ENCODE assay signal across 16 cellular contexts in the genomic region with DNA sequence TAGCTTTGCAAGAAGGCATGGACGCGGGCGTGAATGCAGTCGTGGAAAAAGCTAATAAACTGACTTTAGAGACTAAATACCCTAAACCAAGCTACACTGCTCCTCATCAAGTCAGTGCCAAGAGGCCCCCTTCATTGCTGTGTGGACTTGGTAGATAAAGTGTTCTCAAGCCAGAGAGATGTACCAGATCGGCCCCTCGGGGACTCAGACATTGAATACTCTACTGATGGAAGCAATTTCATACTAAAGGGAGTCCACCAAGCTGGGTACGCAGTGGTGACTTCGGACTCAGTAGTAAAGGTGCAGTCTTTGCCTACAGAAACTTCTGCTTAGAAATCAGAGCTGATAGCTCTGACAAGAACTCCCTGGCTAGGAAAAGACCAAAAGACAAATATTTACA. TPM values are rescaled to one million over a fixed set of nuclear protein-coding genes. Genes with fewer than 3 reads are reported as not detected.
DNase-seq lines count a peak whose midpoint lies in the region; ATAC-seq, FAIRE-seq and TF ChIP-seq lines count a peak whose summit lies in the region.
"Had no signal": no experiment of that assay in that cellular context is flagged by ENCODE, and none has a peak within 500 bp of the region (broad histone marks: within the 10 kb centered on the region; RNA-seq: fewer than 3 reads in every experiment).

No MANE protein-coding gene starts in this region.

- BruUV-seq in OCI-LY7 (replicated peaks; lab: Mats Ljungman, UMichigan) = TSS peak; percentile 39
- TSS peak; percentile 33 for BruUV-seq in GM12878 (replicated peaks; lab: Mats Ljungman, UMichigan)

- intact Hi-C loops in OCI-LY7 (cut with micrococcal nuclease; ENCODE audit: unreplicated experiment) = no loop called here
- intact Hi-C loops in GM12878 (cut with micrococcal nuclease; ENCODE audit: unreplicated experiment) = no loop called here
- intact Hi-C loops in stomach (cut with DNase I; ENCODE audit: low total_unique reads) = no loop called here

- peaks cover 93% of the 10 kb centered on the region for H3K36me3 ChIP-seq in BLaER1
- H3K36me3 ChIP-seq in OCI-LY7 (ENCODE audit: insufficient read depth, low read length) = peaks cover 89% of the 10 kb centered on the region
- peaks cover 12% of the 10 kb centered on the region in 2 experiments for H3K36me3 ChIP-seq in GM12878 (ENCODE audit: control insufficient read depth in 2 of 2, insufficient read depth in 2 of 2, low read length in 1 of 2)
- peaks cover 11 to 66% (median 54%) of the 10 kb centered on the region in 4 donors for H3K36me3 ChIP-seq in stomach

- peaks cover 6 to 44% of the 10 kb centered on the region in 2 donors for H3K36me3 Mint-ChIP-seq in activated T-cell treated with anti-CD3 and anti-CD28 coated beads, Interleukin-2, amount 50 U/mL, for 72 hours (ENCODE audit: insufficient read depth in 2 of 2)

- over 99% methylated on average over 8 of the region's 8 CpGs for WGBS in GM12878 (ENCODE audit: insufficient coverage, insufficient replicate concordance, low lambda C conversion rate, missing lambda C conversion rate)
- WGBS in stomach, 5 donors = 86 to 95% (median 90%) methylated on average over 8 of the region's 8 CpGs

- H3K4me1 Mint-ChIP-seq in activated T-cell treated with anti-CD3 and anti-CD28 coated beads, Interleukin-2, amount 50 U/mL, for 72 hours (ENCODE audit: low read depth) = peaks cover 16% of the 10 kb centered on the region
- H3K4me1 Mint-ChIP-seq: H9 had no signal

- H3K4me2 ChIP-seq in BLaER1 (peak overlapping the region; percentile 29), OCI-LY7 (ENCODE audit: low read length) (no peak overlapping the region), GM12878 (ENCODE audit: control insufficient read depth, insufficient read depth) (no peak overlapping the region)

- H3K27me3 ChIP-seq in BLaER1 (no peaks in the 10 kb centered on the region), GM12878 (replicated peaks in 1 of 2; ENCODE audit: control insufficient read depth in 2 of 2, insufficient read depth in 2 of 2, low read length in 1 of 2) (no peaks in the 10 kb centered on the region), foreskin keratinocyte (no peaks in the 10 kb centered on the region), stomach (no peaks in the 10 kb centered on the region)

- RAD21 ChIA-PET in GM12878 (lab: Charles Lee; ENCODE audit: unreplicated experiment) = no interaction called here

- peaks cover 5% of the 10 kb centered on the region for H3K9me3 ChIP-seq in BLaER1
- H3K9me3 ChIP-seq in OCI-LY7 (ENCODE audit: low read length) = no peaks in the 10 kb centered on the region
- no peaks in the 10 kb centered on the region for H3K9me3 ChIP-seq in GM12878 (replicated peaks; ENCODE audit: control insufficient read depth, insufficient read depth, low read length)
- no peaks in the 10 kb centered on the region for H3K9me3 ChIP-seq in stomach

- H3K4me1 ChIP-seq in BLaER1 = peaks cover 42% of the 10 kb centered on the region
- peaks cover 6% of the 10 kb centered on the region for H3K4me1 ChIP-seq in OCI-LY7 (ENCODE audit: insufficient read depth, low read length, poor library complexity, severe bottlenecking)
- peaks cover 4% of the 10 kb centered on the region; the same call in 1 of the 2 replicates for H3K4me1 ChIP-seq in GM12878 (ENCODE audit: control insufficient read depth, insufficient read depth, low read length)
- no peaks in the 10 kb centered on the region for H3K4me1 ChIP-seq in foreskin keratinocyte
- peaks cover 0 to under 1% (median 0%) of the 10 kb centered on the region in 4 donors for H3K4me1 ChIP-seq in stomach

- H3K4me3 ChIP-seq in BLaER1 (no peak overlapping the region), OCI-LY7 (ENCODE audit: low read depth, low read length, poor library complexity, severe bottlenecking) (no peak overlapping the region), GM12878 (no peak overlapping the region), stomach (no peak overlapping the region)

- SMC1A ChIA-PET in GM12878 (lab: Charles Lee; ENCODE audit: uncharacterized antibody, unreplicated experiment) = interaction anchor here (1.2 kb wide), 1 partner anchor 9 kb away, joined by 4 read pairs; the partner anchor contains the start of genes POLR3K and SNRNP25

- POLR2A ChIA-PET in OCI-LY7 (lab: Charles Lee) (no interaction called here), GM12878 (lab: Charles Lee) (interaction anchor here (0.6 to 1.3 kb wide), 2 partner anchors 8 to 21 kb away, joined by 5 read pairs; partner anchors contain the start of gene POLR3K)

- H3K9me3 Mint-ChIP-seq in activated T-cell treated with anti-CD3 and anti-CD28 coated beads, Interleukin-2, amount 50 U/mL, for 72 hours = no peaks in the 10 kb centered on the region
- H3K9me3 Mint-ChIP-seq: CD14-positive monocyte; CD4-positive, alpha-beta memory T cell had no signal

- FAIRE-seq in GM12878 (lab: Jason Lieb, UNC) = no peak
- FAIRE-seq: A204.1, H1 had no signal

- no peak overlapping the region for H3K27ac Mint-ChIP-seq in activated T-cell treated with anti-CD3 and anti-CD28 coated beads, Interleukin-2, amount 50 U/mL, for 72 hours
- H3K27ac Mint-ChIP-seq: CD14-positive monocyte, H9 had no signal

- in situ Hi-C loops in GM12878 (cut with MboI) = no loop called here

- TF ChIP-seq POLR2A in GM12878 (IDR thresholded peaks at IDR 0.05; ENCODE audit: low read depth, low read length) (no peak), stomach (IDR thresholded peaks at IDR 0.05) (no peak)

- no peak overlapping the region for H3K9ac ChIP-seq in BLaER1
- H3K9ac ChIP-seq in GM12878 (ENCODE audit: control insufficient read depth, insufficient read depth, low read length) = no peak overlapping the region

- no peak for TF ChIP-seq RAD21 in GM12878 (IDR thresholded peaks at IDR 0.05; ENCODE audit: insufficient read depth, low read depth, low read length)

- no peaks in the 10 kb centered on the region for H3K27me3 Mint-ChIP-seq in activated T-cell treated with anti-CD3 and anti-CD28 coated beads, Interleukin-2, amount 50 U/mL, for 72 hours (ENCODE audit: low read depth)
- H3K27me3 Mint-ChIP-seq: CD4-positive, alpha-beta memory T cell had no signal

- H3K79me2 ChIP-seq in OCI-LY7 (ENCODE audit: insufficient read depth, low read depth, low read length) = peaks cover 34% of the 10 kb centered on the region; the same call in 1 of the 2 replicates
- H3K79me2 ChIP-seq in GM12878 (ENCODE audit: control insufficient read depth, insufficient read depth, low read length) = peaks cover 5% of the 10 kb centered on the region

- no peak overlapping the region for H2AFZ ChIP-seq in OCI-LY7 (ENCODE audit: low read length)
- no peak overlapping the region for H2AFZ ChIP-seq in GM12878 (ENCODE audit: control insufficient read depth, low read depth, low read length)

- H3K27ac ChIP-seq in 22Rv1 (peak overlapping the region; percentile 57), BLaER1 (no peak overlapping the region), OCI-LY7 (ENCODE audit: low read depth, low read length, poor library complexity, severe bottlenecking) (no peak overlapping the region), GM12878 (ENCODE audit: control insufficient read depth, insufficient read depth) (no peak overlapping the region), foreskin keratinocyte (no peak overlapping the region), stomach (no peak overlapping the region)

- H3K9me2 ChIP-seq in OCI-LY7 (ENCODE audit: insufficient read depth, low read length) = no peaks in the 10 kb centered on the region

- CTCF ChIA-PET in OCI-LY7 (lab: Charles Lee; ENCODE audit: unreplicated experiment) = no interaction called here
- CTCF ChIA-PET in GM12878 (lab: Yijun Ruan, JAX) = interaction anchor here (0.9 to 1.8 kb wide), 2 partner anchors 21 to 52 kb away, joined by 3 to 8 read pairs; no protein-coding TSS in a partner anchor

- TF ChIP-seq CTCF in 22Rv1 (IDR thresholded peaks at IDR 0.05) = no peak
- TF ChIP-seq CTCF in OCI-LY7 (conservative IDR thresholded peaks at IDR 0.05; ENCODE audit: low read length) = no peak
- TF ChIP-seq CTCF in GM12878 (IDR thresholded peaks at IDR 0.05 in 2 of 3, conservative IDR thresholded peaks at IDR 0.05 in 1 of 3; ENCODE audit: control insufficient read depth in 2 of 3, extremely low read depth in 1 of 3, insufficient read depth in 1 of 3, low read depth in 3 of 3, low read length in 3 of 3) = no peak
- no peak for TF ChIP-seq CTCF in foreskin keratinocyte (conservative IDR thresholded peaks at IDR 0.05)
- no peak for TF ChIP-seq CTCF in stomach (IDR thresholded peaks at IDR 0.05)

- TF ChIP-seq EP300 in GM12878 (IDR thresholded peaks at IDR 0.05; ENCODE audit: borderline replicate concordance in 1 of 2, control insufficient read depth in 1 of 2, low read depth in 2 of 2, low read length in 2 of 2) (no peak), stomach (IDR thresholded peaks at IDR 0.05) (no peak)

- H4K20me1 ChIP-seq in BLaER1 (peaks cover 23% of the 10 kb centered on the region), OCI-LY7 (ENCODE audit: insufficient read depth, low read length) (peaks cover 12% of the 10 kb centered on the region; the same call in 1 of the 2 replicates), GM12878 (ENCODE audit: control insufficient read depth, insufficient read depth) (no peaks in the 10 kb centered on the region)

- no peak overlapping the region for H3K4me3 Mint-ChIP-seq in activated T-cell treated with anti-CD3 and anti-CD28 coated beads, Interleukin-2, amount 50 U/mL, for 72 hours
- H3K4me3 Mint-ChIP-seq: CD14-positive monocyte; CD4-positive, alpha-beta memory T cell; H9 had no signal

- DNase-seq in OCI-LY7 (ENCODE audit: low spot score) (no peak), GM12878 (ENCODE audit: low read depth, low spot score) (no peak), foreskin keratinocyte (no peak), stomach (no peak)
- DNase-seq in stimulated activated CD4-positive, alpha-beta T cell treated with anti-CD3 and anti-CD28 coated beads, Interleukin-4, amount 100 ng/mL, for 1 hour = no peak
- DNase-seq in activated T-cell treated with anti-CD3 and anti-CD28 coated beads, Interleukin-2, amount 50 U/mL, for 72 hours = no peak
- DNase-seq: AML-193; CD4-positive, alpha-beta memory T cell; GF-D8; H9; KG1 had no signal

- ATAC-seq in GM12878 (no peak), foreskin keratinocyte (no peak)
- no peak for ATAC-seq in activated T-cell treated with anti-CD3 and anti-CD28 coated beads, Interleukin-2, amount 50 U/mL, for 72 hours (replicated peaks in 1 of 2)

RNA-seq across cellular contexts. Expression of gene POLR3K, which starts 8.8 kb away (rescaled TPM):
- total RNA-seq in OCI-LY7 (2014; rRNA removed; shearing (Covaris generic)) = 26.2 and 28.6 TPM in 2 replicates
- total RNA-seq in OCI-LY7 (2022) (73.6 and 74.1 TPM in 2 replicates), GM12878 (2014; rRNA removed) (25.0 and 25.6 TPM in 2 replicates), GM12878 (2014; rRNA removed; fragmentation: Illumina TruSeq; extraction: Trizol) (23.8 and 25.3 TPM in 2 replicates), GM12878 (2021) (56.0 and 58.3 TPM in 2 replicates), foreskin keratinocyte (10.7 and 16.2 TPM in 2 replicates), stomach (1 to 10 TPM in 3 of 5 donors, not detected in 2; 2.2 to 5.5 (median 3.6) TPM)
- 38.3 and 42.5 TPM in 2 replicates for total RNA-seq in GM12878 (2013; cell fraction: nucleolus; rRNA removed)
- 25.6 TPM for polyA plus RNA-seq in GM12878 (2011; ENCODE audit: low read depth)
- polyA plus RNA-seq in GM12878 (2011; rRNA removed) (54.9 and 65.8 TPM in 2 replicates), GM12878 (2014; fragmentation: Illumina TruSeq; extraction: Trizol) (23.1 and 39.1 TPM in 2 replicates), GM12878 (2014; fragmentation: Nextera tagmentation; extraction: Ambion mirVana) (100 to 1,000 TPM; 195 to 222 TPM), GM12878 (2014; rRNA removed) (60.0 and 62.2 TPM in 2 replicates), GM12878 (2016; fragmentation: Nextera tagmentation; extraction: Ambion mirVana) (100 to 1,000 TPM; 106 to 115 TPM), foreskin keratinocyte (30.2 and 35.2 TPM in 2 replicates), stomach (10 to 100 TPM; 10.7 to 13.3 (median 10.9) TPM)
- 105 and 107 TPM in 2 replicates for polyA plus RNA-seq in GM12878 (2011; cell fraction: cytosol; rRNA removed)
- 52.4 and 59.9 TPM in 2 replicates for polyA plus RNA-seq in GM12878 (2011; cell fraction: nucleus; rRNA removed)
- 35.4 and 38.1 TPM in 2 replicates for polyA plus RNA-seq in GM12878 (2012)
- polyA minus RNA-seq in GM12878 (2011; rRNA and poly(A)+ RNA removed) = 66.7 and 70.0 TPM in 2 replicates
- polyA minus RNA-seq in GM12878 (2011; cell fraction: cytosol; rRNA and poly(A)+ RNA removed) = 20.0 and 22.8 TPM in 2 replicates
- 14.5 and 26.7 TPM in 2 replicates for polyA minus RNA-seq in GM12878 (2011; cell fraction: nucleus; rRNA and poly(A)+ RNA removed)
- total RNA-seq in activated T-cell treated with anti-CD3 and anti-CD28 coated beads, Interleukin-2, amount 50 U/mL, for 72 hours = 10 to 100 TPM; 35.3 to 42.2 TPM

RNA-seq across cellular contexts. Expression of gene SNRNP25, which starts 9.0 kb away (rescaled TPM):
- total RNA-seq in OCI-LY7 (2014; rRNA removed; shearing (Covaris generic)) = 61.4 and 68.1 TPM in 2 replicates
- total RNA-seq in OCI-LY7 (2022) (63.0 and 68.3 TPM in 2 replicates), GM12878 (2014; rRNA removed) (68.5 and 79.9 TPM in 2 replicates), GM12878 (2014; rRNA removed; fragmentation: Illumina TruSeq; extraction: Trizol) (58.6 and 58.9 TPM in 2 replicates), GM12878 (2021) (69.8 and 72.6 TPM in 2 replicates), foreskin keratinocyte (46.4 and 67.2 TPM in 2 replicates), stomach (10 to 100 TPM in 3 of 5 donors, 1 to 10 TPM in 2; 2.3 to 22.9 (median 11.9) TPM)
- total RNA-seq in GM12878 (2013; cell fraction: nucleolus; rRNA removed) = 19.0 and 21.4 TPM in 2 replicates
- polyA plus RNA-seq in GM12878 (2011; ENCODE audit: low read depth) = 95.4 TPM
- polyA plus RNA-seq in GM12878 (2011; rRNA removed) (39.9 and 56.9 TPM in 2 replicates), GM12878 (2014; fragmentation: Illumina TruSeq; extraction: Trizol) (40.2 and 65.9 TPM in 2 replicates), GM12878 (2014; fragmentation: Nextera tagmentation; extraction: Ambion mirVana) (10 to 100 TPM; 40.9 to 59.8 TPM), GM12878 (2014; rRNA removed) (84.2 and 90.2 TPM in 2 replicates), GM12878 (2016; fragmentation: Nextera tagmentation; extraction: Ambion mirVana) (100 to 1,000 TPM; 122 to 138 TPM), foreskin keratinocyte (70.7 and 98.1 TPM in 2 replicates), stomach (10 to 100 TPM; 30.2 to 40.2 (median 34.4) TPM)
- polyA plus RNA-seq in GM12878 (2011; cell fraction: cytosol; rRNA removed) = 67.5 and 80.5 TPM in 2 replicates
- 38.6 and 41.4 TPM in 2 replicates for polyA plus RNA-seq in GM12878 (2011; cell fraction: nucleus; rRNA removed)
- 52.2 and 67.8 TPM in 2 replicates for polyA plus RNA-seq in GM12878 (2012)
- 20.5 and 23.6 TPM in 2 replicates for polyA minus RNA-seq in GM12878 (2011; rRNA and poly(A)+ RNA removed)
- polyA minus RNA-seq in GM12878 (2011; cell fraction: cytosol; rRNA and poly(A)+ RNA removed) = 7.4 and 10.0 TPM in 2 replicates
- polyA minus RNA-seq in GM12878 (2011; cell fraction: nucleus; rRNA and poly(A)+ RNA removed) = 7.1 and 12.8 TPM in 2 replicates
- 10 to 100 TPM; 28.9 to 44.1 TPM for total RNA-seq in activated T-cell treated with anti-CD3 and anti-CD28 coated beads, Interleukin-2, amount 50 U/mL, for 72 hours

RNA-seq across cellular contexts. Expression of gene RHBDF1, which starts 27.8 kb away (rescaled TPM):
- 0.10 and 0.13 TPM in 2 replicates for total RNA-seq in OCI-LY7 (2014; rRNA removed; shearing (Covaris generic))
- 0.66 and 0.68 TPM in 2 replicates for total RNA-seq in OCI-LY7 (2022)
- 0.42 and 0.88 TPM in 2 replicates for total RNA-seq in GM12878 (2013; cell fraction: nucleolus; rRNA removed)
- total RNA-seq in GM12878 (2014; rRNA removed) = 0.54 and 0.85 TPM in 2 replicates
- total RNA-seq in GM12878 (2014; rRNA removed; fragmentation: Illumina TruSeq; extraction: Trizol) = 0.14 and 0.36 TPM in 2 replicates
- total RNA-seq in GM12878 (2021) = 0.72 and 0.93 TPM in 2 replicates
- 1.5 TPM for polyA plus RNA-seq in GM12878 (2011; ENCODE audit: low read depth)
- 0.04 TPM in 1 of 2 replicates, not detected in the other for polyA plus RNA-seq in GM12878 (2011; rRNA removed)
- polyA plus RNA-seq in GM12878 (2011; cell fraction: cytosol; rRNA removed) = 0.03 and 0.12 TPM in 2 replicates
- 1.3 and 1.4 TPM in 2 replicates for polyA plus RNA-seq in GM12878 (2011; cell fraction: nucleus; rRNA removed)
- polyA plus RNA-seq in GM12878 (2012) = 1.6 and 2.0 TPM in 2 replicates
- 0.40 TPM in 1 of 2 replicates, not detected in the other for polyA plus RNA-seq in GM12878 (2014; fragmentation: Illumina TruSeq; extraction: Trizol)
- under 1 TPM in 1 of 2 experiments, not detected in 1; 0.09 TPM for polyA plus RNA-seq in GM12878 (2014; fragmentation: Nextera tagmentation; extraction: Ambion mirVana)
- polyA plus RNA-seq in GM12878 (2014; rRNA removed) = 0.19 and 0.42 TPM in 2 replicates
- polyA plus RNA-seq in GM12878 (2016; fragmentation: Nextera tagmentation; extraction: Ambion mirVana) = not detected
- polyA minus RNA-seq in GM12878 (2011; rRNA and poly(A)+ RNA removed) = not detected in 2 replicates
- polyA minus RNA-seq in GM12878 (2011; cell fraction: cytosol; rRNA and poly(A)+ RNA removed) = 0.62 TPM in 1 of 2 replicates, not detected in the other
- 0.12 and 0.77 TPM in 2 replicates for polyA minus RNA-seq in GM12878 (2011; cell fraction: nucleus; rRNA and poly(A)+ RNA removed)
- total RNA-seq in activated T-cell treated with anti-CD3 and anti-CD28 coated beads, Interleukin-2, amount 50 U/mL, for 72 hours = under 1 TPM; 0.31 to 0.53 TPM
- total RNA-seq in foreskin keratinocyte = 20.3 and 27.5 TPM in 2 replicates
- 27.0 and 32.0 TPM in 2 replicates for polyA plus RNA-seq in foreskin keratinocyte
- total RNA-seq in stomach = 100 to 1,000 TPM in 1 of 5 donors, 10 to 100 TPM in 4; 13.4 to 185 (median 30.4) TPM
- polyA plus RNA-seq in stomach = 10 to 100 TPM; 10.2 to 38.3 (median 15.3) TPM
- total RNA-seq: CD4-positive, alpha-beta memory T cell had no signal
- polyA plus RNA-seq: CD14-positive monocyte; CD4-positive, alpha-beta memory T cell had no signal

RNA-seq across cellular contexts. Expression of gene MPG, which starts 33.4 kb away (rescaled TPM):
- total RNA-seq in OCI-LY7 (2014; rRNA removed; shearing (Covaris generic)) = 119 and 126 TPM in 2 replicates
- total RNA-seq in OCI-LY7 (2022) (54.2 and 58.1 TPM in 2 replicates), GM12878 (2014; rRNA removed) (147 and 193 TPM in 2 replicates), GM12878 (2014; rRNA removed; fragmentation: Illumina TruSeq; extraction: Trizol) (25.7 and 37.3 TPM in 2 replicates), GM12878 (2021) (70.8 and 74.1 TPM in 2 replicates), foreskin keratinocyte (64.5 and 77.7 TPM in 2 replicates), stomach (100 to 1,000 TPM in 1 of 5 donors, 10 to 100 TPM in 4; 33.3 to 102 (median 76.2) TPM)
- total RNA-seq in GM12878 (2013; cell fraction: nucleolus; rRNA removed) = 24.9 and 26.3 TPM in 2 replicates
- 24.2 TPM for polyA plus RNA-seq in GM12878 (2011; ENCODE audit: low read depth)
- polyA plus RNA-seq in GM12878 (2011; rRNA removed) (13.5 and 35.9 TPM in 2 replicates), GM12878 (2014; fragmentation: Illumina TruSeq; extraction: Trizol) (1.2 and 14.8 TPM in 2 replicates), GM12878 (2014; fragmentation: Nextera tagmentation; extraction: Ambion mirVana) (1 to 10 TPM in 1 of 2 experiments, under 1 TPM in 1; 0.32 to 4.8 TPM), GM12878 (2014; rRNA removed) (162 and 200 TPM in 2 replicates), GM12878 (2016; fragmentation: Nextera tagmentation; extraction: Ambion mirVana) (10 to 100 TPM; 75.5 to 80.8 TPM), foreskin keratinocyte (76.2 and 105 TPM in 2 replicates), stomach (100 to 1,000 TPM in 2 of 3 donors, 10 to 100 TPM in 1; 90.6 to 112 (median 112) TPM)
- 92.3 and 129 TPM in 2 replicates for polyA plus RNA-seq in GM12878 (2011; cell fraction: cytosol; rRNA removed)
- 71.2 and 77.3 TPM in 2 replicates for polyA plus RNA-seq in GM12878 (2011; cell fraction: nucleus; rRNA removed)
- 51.3 and 64.2 TPM in 2 replicates for polyA plus RNA-seq in GM12878 (2012)
- polyA minus RNA-seq in GM12878 (2011; rRNA and poly(A)+ RNA removed) = 9.1 and 38.3 TPM in 2 replicates
- 25.2 and 28.2 TPM in 2 replicates for polyA minus RNA-seq in GM12878 (2011; cell fraction: cytosol; rRNA and poly(A)+ RNA removed)
- polyA minus RNA-seq in GM12878 (2011; cell fraction: nucleus; rRNA and poly(A)+ RNA removed) = 15.6 and 18.5 TPM in 2 replicates
- 10 to 100 TPM; 49.6 to 50.5 TPM for total RNA-seq in activated T-cell treated with anti-CD3 and anti-CD28 coated beads, Interleukin-2, amount 50 U/mL, for 72 hours

Comparison
In these comparisons a context has a peak if more than half of its experiments do, and no peak if none do; other contexts are left out.
1. RNA of gene RHBDF1, which starts 27.8 kb away (total RNA-seq): 13.4 to 185 TPM in stomach and 20.3 to 27.5 TPM in foreskin keratinocyte; 0.14 to 0.93 TPM in GM12878, 0.10 to 0.68 TPM in OCI-LY7 and 0.31 to 0.53 TPM in activated T-cell treated with anti-CD3 and anti-CD28 coated beads, Interleukin-2, amount 50 U/mL, for 72 hours; every median in the first group is over 4 times any median in the second.